Comparison of ENCODE assay signal across 1 cellular context in the genomic region with DNA sequence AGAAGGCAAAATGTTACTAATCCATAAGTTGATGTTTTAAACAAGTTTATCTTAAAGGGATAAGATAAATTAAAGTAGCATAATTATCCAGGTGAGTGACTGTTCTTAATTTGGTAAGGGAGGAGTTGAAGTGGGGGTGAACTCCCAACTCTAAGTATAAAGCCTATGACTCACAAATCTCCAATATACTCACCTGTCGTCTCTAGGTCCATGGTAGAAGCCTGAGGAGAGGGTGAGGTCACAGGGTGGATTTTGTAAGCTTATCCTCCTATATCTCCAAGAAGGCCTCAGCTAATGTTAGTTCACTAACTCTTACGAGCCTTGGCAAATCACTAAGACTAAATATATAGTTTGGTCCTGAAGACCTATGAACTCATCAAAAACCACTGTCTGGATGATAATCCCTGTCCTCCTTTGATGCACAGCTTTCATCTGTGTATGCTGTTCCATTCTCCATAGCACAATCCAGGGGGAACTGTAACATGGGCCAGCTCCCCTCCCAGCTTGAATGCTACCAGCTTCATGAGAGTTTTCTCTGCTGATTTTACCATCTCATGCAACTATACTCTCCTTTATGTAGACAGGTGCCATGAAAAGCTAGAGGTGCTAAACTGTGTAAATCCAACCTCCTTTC.
TF ChIP-seq lines count a peak whose summit lies in the region.

No MANE protein-coding gene starts in this region.

TF ChIP-seq in IMR-90, 13 proteins besides CTCF, POLR2A, EP300 and RAD21:
- no peak for TF ChIP-seq BHLHE40 (IDR thresholded peaks at IDR 0.05; ENCODE audit: low read depth, low read length)
- TF ChIP-seq CEBPB (IDR thresholded peaks at IDR 0.05; ENCODE audit: low read depth, low read length) = no peak
- TF ChIP-seq CHD1 (IDR thresholded peaks at IDR 0.05; ENCODE audit: low read depth, low read length) = no peak
- TF ChIP-seq MXI1 (IDR thresholded peaks at IDR 0.05; ENCODE audit: borderline replicate concordance, low read depth, low read length) = no peak
TF ChIP-seq in IMR-90: peak in this region for 0.
